ENCODE assay signal across 8 cellular contexts in the genomic region with DNA sequence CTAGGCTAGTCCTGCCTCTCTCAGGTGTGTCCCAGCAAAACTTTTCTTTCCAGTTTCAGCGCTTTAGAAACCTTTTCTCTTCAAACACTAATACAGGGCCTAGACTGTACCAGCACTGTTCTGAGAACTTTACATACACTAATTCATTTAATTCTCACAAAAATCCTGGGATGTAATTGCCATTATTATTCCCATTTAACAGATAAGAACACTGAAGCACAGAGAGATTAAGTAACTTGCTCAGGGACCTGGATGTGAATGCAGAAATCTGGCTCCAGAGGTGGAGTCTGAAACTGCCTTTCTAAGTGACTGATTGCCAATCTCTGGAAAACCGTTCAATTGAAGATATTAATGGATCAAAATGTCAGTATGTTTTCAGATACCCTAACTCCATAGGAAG. TPM values are rescaled to one million over a fixed set of nuclear protein-coding genes. Genes with fewer than 3 reads are reported as not detected.
DNase-seq lines count a peak whose midpoint lies in the region; ATAC-seq and TF ChIP-seq lines count a peak whose summit lies in the region.

No MANE protein-coding gene starts in this region.

- H3K27me3 ChIP-seq in heart left ventricle (no peaks in the 10 kb centered on the region), lower lobe of right lung (ENCODE audit: low read depth) (no peaks in the 10 kb centered on the region), thoracic aorta (replicated peaks; ENCODE audit: insufficient read depth) (no peaks in the 10 kb centered on the region)

- H3K27ac ChIP-seq in heart left ventricle (peak overlapping the region in 5 of 12 donors; percentile 79 to 93 (median 89)), lower lobe of right lung (no peak overlapping the region), thoracic aorta (peak overlapping the region; percentile 93 to 94)

- H3K27me3 Mint-ChIP-seq in activated naive CD8-positive, alpha-beta T cell = peaks cover 3% of the 10 kb centered on the region

- H3K36me3 Mint-ChIP-seq in activated naive CD8-positive, alpha-beta T cell = no peaks in the 10 kb centered on the region

- H3K36me3 ChIP-seq in heart left ventricle (no peaks in the 10 kb centered on the region), lower lobe of right lung (no peaks in the 10 kb centered on the region), thoracic aorta (no peaks in the 10 kb centered on the region)

- H3K4me1 ChIP-seq in heart left ventricle (peaks cover 0 to 24% (median 10%) of the 10 kb centered on the region in 12 donors), lower lobe of right lung (peaks cover 19% of the 10 kb centered on the region), thoracic aorta (ENCODE audit: control insufficient read depth in 1 of 2, low read depth in 2 of 2) (peaks cover 9 to 16% of the 10 kb centered on the region in 2 donors)

- H3K4me3 ChIP-seq in heart left ventricle = peak overlapping the region in 8 of 12 donors; percentile 77 to 98 (median 86)
- peak overlapping the region; percentile 86 for H3K4me3 ChIP-seq in lower lobe of right lung
- H3K4me3 ChIP-seq in thoracic aorta = peak overlapping the region; percentile 94

- intact Hi-C loops in heart left ventricle (cut with DNase I) (loop anchor here in 8 of 10 donors (2.0 to 10.0 kb wide), 8 partner anchors 52 to 86 kb away; a partner anchor contains a TSS), Right ventricle myocardium superior (cut with DNase I) (no loop called here), lower lobe of right lung (cut with DNase I) (no loop called here)

- WGBS in heart left ventricle, 4 donors = 59 to 70% (median 63%) methylated on average over 2 of the region's 2 CpGs

- no peak for TF ChIP-seq POLR2A in heart left ventricle (IDR thresholded peaks at IDR 0.05)

- ATAC-seq in heart left ventricle (no peak), Right ventricle myocardium superior (ENCODE audit: poor library complexity) (no peak), lower lobe of right lung (no peak), thoracic aorta (ENCODE audit: insufficient number of reproducible peaks, low FRiP score, low read depth) (no peak), GM21360 (IDR thresholded peaks at IDR 0.05; ENCODE audit: unreplicated experiment) (no peak), HG03460 (IDR thresholded peaks at IDR 0.05; ENCODE audit: unreplicated experiment) (no peak)

- H3K27ac Mint-ChIP-seq in activated naive CD8-positive, alpha-beta T cell = no peak overlapping the region

- peaks cover 16% of the 10 kb centered on the region for H3K4me1 Mint-ChIP-seq in activated naive CD8-positive, alpha-beta T cell (ENCODE audit: low read depth)

- TF ChIP-seq CTCF in heart left ventricle (IDR thresholded peaks at IDR 0.05) (no peak), lower lobe of right lung (IDR thresholded peaks at IDR 0.05) (no peak), thoracic aorta (IDR thresholded peaks at IDR 0.05) (no peak)

- H3K9me3 ChIP-seq in heart left ventricle = no peaks in the 10 kb centered on the region
- no peaks in the 10 kb centered on the region for H3K9me3 ChIP-seq in lower lobe of right lung
- H3K9me3 ChIP-seq in thoracic aorta = no peaks in the 10 kb centered on the region

- H3K9me3 Mint-ChIP-seq in activated naive CD8-positive, alpha-beta T cell (ENCODE audit: low read depth) = no peaks in the 10 kb centered on the region

- no peak for DNase-seq in heart left ventricle
- no peak for DNase-seq in Right ventricle myocardium superior
- DNase-seq in lower lobe of right lung = no peak
- DNase-seq in thoracic aorta (ENCODE audit: low spot score) = no peak
- DNase-seq in NCI-H2227 treated with DMSO at 0.1 percent for 48 hours (lab: John Stamatoyannopoulos, UW) = no peak

- H3K4me3 Mint-ChIP-seq in activated naive CD8-positive, alpha-beta T cell = peak overlapping the region; percentile 83

RNA-seq across cellular contexts. Expression of a gene that starts 0.8 kb away (rescaled TPM):
- total RNA-seq in heart left ventricle (10 to 100 TPM in 7 of 9 donors, 1 to 10 TPM in 2; 7.6 to 26.6 (median 13.9) TPM), Right ventricle myocardium superior (6.2 TPM), lower lobe of right lung (8.3 TPM), thoracic aorta (10 to 100 TPM; 34.3 to 47.5 TPM)
- 10 to 100 TPM in 1 of 2 donors, 1 to 10 TPM in 1; 4.5 to 53.7 TPM for polyA plus RNA-seq in heart left ventricle

RNA-seq across cellular contexts. Expression of a gene that starts 57.9 kb away (rescaled TPM):
- total RNA-seq in heart left ventricle (10 to 100 TPM; 33.2 to 66.6 (median 54.3) TPM), Right ventricle myocardium superior (40.9 TPM), lower lobe of right lung (76.3 TPM), thoracic aorta (10 to 100 TPM; 37.5 to 53.7 TPM)
- 100 to 1,000 TPM in 1 of 2 donors, 10 to 100 TPM in 1; 27.4 to 102 TPM for polyA plus RNA-seq in heart left ventricle

Comparison
In these comparisons a context has a peak if more than half of its experiments do, and no peak if none do; other contexts are left out.
1. intact Hi-C loops: an anchor here in heart left ventricle (2.0 to 10.0 kb wide); none called in Right ventricle myocardium superior and lower lobe of right lung.